ENCODE assay signal across 16 cellular contexts in the genomic region with DNA sequence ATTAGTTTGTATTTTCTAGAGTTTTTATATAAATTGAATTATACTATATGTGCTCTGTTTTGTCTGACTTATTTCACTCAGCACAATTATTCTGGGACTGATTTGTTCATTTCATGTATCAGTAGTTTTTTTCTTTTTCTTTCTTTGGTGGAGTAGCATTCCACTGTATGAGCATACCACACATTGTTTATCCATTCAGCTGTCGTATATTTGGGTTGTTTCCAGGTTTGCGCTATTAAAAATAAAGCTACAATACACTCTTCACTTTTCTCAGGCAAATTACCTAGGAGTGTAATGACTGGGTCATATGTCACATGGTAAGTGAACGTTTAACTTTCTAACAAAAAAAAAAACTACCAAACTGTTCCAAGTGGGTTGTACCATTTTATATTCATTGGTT.
"Had no signal": no experiment of that assay in that cellular context is flagged by ENCODE, and none has a peak within 500 bp of the region (broad histone marks: within the 10 kb centered on the region; RNA-seq: fewer than 3 reads in every experiment).

No MANE protein-coding gene starts in this region.

- H3K4me3 ChIP-seq: dorsolateral prefrontal cortex, lung, mucosa of descending colon, neural progenitor cell, thoracic aorta, tibial nerve, upper lobe of left lung had no signal

- DNase-seq: cerebellar nuclear complex; dorsolateral prefrontal cortex; effector CD4-positive, alpha-beta T cell; hypothalamus; immature natural killer cell; mucosa of descending colon; naive B cell; stimulated activated CD4-positive, alpha-beta T cell treated with anti-CD3 and anti-CD28 coated beads, Interleukin-4, amount 100 ng/mL, for 4 hours; upper lobe of left lung had no signal

- ATAC-seq: left lobe of liver; mucosa of descending colon; sciatic nerve; stimulated activated memory B cell treated with anti-CD40 and anti-IgM and Interleukin-4, amounts not matched to agents 10 μg/mL and 1 μg/mL and 100 μg/mL, for 72 hours had no signal
